Comparison of ENCODE assay signal across 9 cellular contexts in genomic region chr1:161389158-161389557, GRCh38. TPM values are rescaled to one million over a fixed set of nuclear protein-coding genes. Genes with fewer than 3 reads are reported as not detected.
DNase-seq lines count a peak whose midpoint lies in the region; ATAC-seq and TF ChIP-seq lines count a peak whose summit lies in the region.
"Not testable (repeated sequence)": the region's sequence is repeated elsewhere in the genome, so short reads cannot be mapped to it uniquely, and the experiment has no call there.
"Had no signal": no experiment of that assay in that cellular context is flagged by ENCODE, and none has a peak within 500 bp of the region (broad histone marks: within the 10 kb centered on the region; RNA-seq: fewer than 3 reads in every experiment).

No MANE protein-coding gene starts in this region.

- not testable (repeated sequence) for DNase-seq in AG10803 (ENCODE audit: low read depth); HFFc6; T-cell; adipocyte (ENCODE audit: low read depth); endodermal cell; stimulated activated naive CD8-positive, alpha-beta T cell treated with anti-CD3 and anti-CD28 coated beads, Interleukin-15, amount 100 ng/mL, for 72 hours

- H3K9me2 ChIP-seq in neural cell (ENCODE audit: insufficient read depth, low read length), result not testable (repeated sequence)

- H3K4me3 ChIP-seq in AG10803 (ENCODE audit: low read length) (peak overlapping the region; percentile 90), adipocyte (ENCODE audit: low read length) (peak overlapping the region; percentile 85), endodermal cell (ENCODE audit: low read length) (peak overlapping the region; percentile 94), iPS-20b (ENCODE audit: low read length) (peak overlapping the region; percentile 83), neural cell (ENCODE audit: low read length) (peak overlapping the region; percentile 88)

- not testable (repeated sequence) for H3K36me3 ChIP-seq in adipocyte (ENCODE audit: control insufficient read depth, insufficient read depth, low read length, severe bottlenecking); endodermal cell (ENCODE audit: control insufficient read depth, insufficient read depth, low read length); iPS-20b (ENCODE audit: insufficient read depth, low read depth, low read length); neural cell (ENCODE audit: insufficient read depth, low read length)

- not testable (repeated sequence) for H3K9me3 Mint-ChIP-seq in HFFc6; T-cell; endodermal cell; stimulated activated naive CD8-positive, alpha-beta T cell treated with anti-CD3 and anti-CD28 coated beads, Interleukin-15, amount 100 ng/mL, for 72 hours

- H3F3A ChIP-seq in neural cell (ENCODE audit: insufficient read depth, low read length, poor library complexity, severe bottlenecking), result not testable (repeated sequence)

- peak overlapping the region; percentile 98 for H3K27ac Mint-ChIP-seq in HFFc6
- peak overlapping the region; percentile 74 to 93 for H3K27ac Mint-ChIP-seq in T-cell
- peak overlapping the region; percentile 97 for H3K27ac Mint-ChIP-seq in endodermal cell
- peak overlapping the region; percentile 98 to 99 for H3K27ac Mint-ChIP-seq in stimulated activated naive CD8-positive, alpha-beta T cell treated with anti-CD3 and anti-CD28 coated beads, Interleukin-15, amount 100 ng/mL, for 72 hours

- H3K4me3 Mint-ChIP-seq in HFFc6 (peak overlapping the region; percentile 89), T-cell (peak overlapping the region; percentile 86 to 91 (median 89)), endodermal cell (peak overlapping the region; percentile 88)
- H3K4me3 Mint-ChIP-seq in stimulated activated naive CD8-positive, alpha-beta T cell treated with anti-CD3 and anti-CD28 coated beads, Interleukin-15, amount 100 ng/mL, for 72 hours, result peak overlapping the region; percentile 96

- WGBS in endodermal cell (ENCODE audit: insufficient coverage in 1 of 2, insufficient read length in 1 of 2), 2 experiments, result 85% methylated on average over 11 to 16 of the region's 16 CpGs

- H3K36me3 Mint-ChIP-seq in HFFc6 (ENCODE audit: low read depth); T-cell; endodermal cell (ENCODE audit: low read depth): not testable (repeated sequence)

- not testable (repeated sequence) for TF ChIP-seq RAD21 in neural cell (conservative IDR thresholded peaks at IDR 0.05)

- not testable (repeated sequence) for TF ChIP-seq CTCF in AG10803 (conservative IDR thresholded peaks at IDR 0.05; ENCODE audit: low read length); HFFc6 (IDR thresholded peaks at IDR 0.05); endodermal cell (conservative IDR thresholded peaks at IDR 0.05); neural cell (IDR thresholded peaks at IDR 0.05; ENCODE audit: poor library complexity, severe bottlenecking)

- CTCF ChIA-PET in T-cell (lab: Charles Lee), result interaction anchor here (1.1 to 1.5 kb wide), 4 partner anchors 75 to 198 kb away, joined by 3 to 13 read pairs (median 4); partner anchors contain the start of genes SDHC (in 1 of the 2) and TOMM40L (in 1 of the 2)

- peaks cover 15% of the 10 kb centered on the region for H3K4me1 ChIP-seq in adipocyte (ENCODE audit: control insufficient read depth, insufficient read depth, low read length)
- H3K4me1 ChIP-seq in endodermal cell (ENCODE audit: control insufficient read depth, insufficient read depth, low read length); iPS-20b (ENCODE audit: insufficient read depth, low read length): not testable (repeated sequence)

- H3K27me3 ChIP-seq in adipocyte (replicated peaks; ENCODE audit: control insufficient read depth, insufficient read depth, low read length); endodermal cell (ENCODE audit: control insufficient read depth, insufficient read depth, low read length, poor library complexity, severe bottlenecking); iPS-20b (ENCODE audit: insufficient read depth, low read length); neural cell (ENCODE audit: insufficient read depth, low read depth, low read length): not testable (repeated sequence)

- not testable (repeated sequence) for H3K79me2 ChIP-seq in neural cell (replicated peaks; ENCODE audit: insufficient read depth, low read length)

- peak overlapping the region; percentile 39 for H3K4me2 ChIP-seq in neural cell (ENCODE audit: low read length)

- POLR2A ChIA-PET in T-cell (lab: Charles Lee), result interaction anchor here in 1 of 2 donors (0.7 to 0.8 kb wide), 2 partner anchors 75 to 186 kb away, joined by 4 to 12 read pairs; partner anchors contain the start of gene SDHC

- peaks cover 13% of the 10 kb centered on the region; the same call in 1 of the 2 replicates for H3K4me1 Mint-ChIP-seq in HFFc6 (ENCODE audit: low read depth)
- peaks cover 36 to 37% (median 37%) of the 10 kb centered on the region in 3 donors for H3K4me1 Mint-ChIP-seq in T-cell
- H3K4me1 Mint-ChIP-seq in endodermal cell, result not testable (repeated sequence)
- peaks cover 63% of the 10 kb centered on the region for H3K4me1 Mint-ChIP-seq in stimulated activated naive CD8-positive, alpha-beta T cell treated with anti-CD3 and anti-CD28 coated beads, Interleukin-15, amount 100 ng/mL, for 72 hours

- H2AFZ ChIP-seq in neural cell (ENCODE audit: low read depth, low read length), result not testable (repeated sequence)

- TF ChIP-seq EP300 in neural cell (conservative IDR thresholded peaks at IDR 0.05; ENCODE audit: poor library complexity, severe bottlenecking), result not testable (repeated sequence)

- not testable (repeated sequence) for ATAC-seq in T-cell (replicated peaks in 1 of 4); stimulated activated naive CD8-positive, alpha-beta T cell treated with anti-CD3 and anti-CD28 coated beads, Interleukin-15, amount 100 ng/mL, for 72 hours

- not testable (repeated sequence) for H3K9me3 ChIP-seq in adipocyte (ENCODE audit: control insufficient read depth, low read length); endodermal cell (ENCODE audit: control insufficient read depth, low read length); iPS-20b (ENCODE audit: insufficient read depth, low read depth, low read length); neural cell (ENCODE audit: low read length)

- not testable (repeated sequence) for H3K27me3 Mint-ChIP-seq in HFFc6 (ENCODE audit: insufficient read depth); T-cell; endodermal cell (ENCODE audit: insufficient read depth); stimulated activated naive CD8-positive, alpha-beta T cell treated with anti-CD3 and anti-CD28 coated beads, Interleukin-15, amount 100 ng/mL, for 72 hours

- not testable (repeated sequence) for H4K20me1 ChIP-seq in neural cell (ENCODE audit: insufficient read depth)

- H3K9ac ChIP-seq in adipocyte (ENCODE audit: low read length) (peak overlapping the region; percentile 93), endodermal cell (ENCODE audit: extremely low read depth, low read length, poor library complexity, severe bottlenecking) (peak overlapping the region; percentile 81), iPS-20b (ENCODE audit: low read depth, low read length) (peak overlapping the region; percentile 72; the same call in 1 of the 2 replicates), neural cell (ENCODE audit: low read length) (peak overlapping the region; percentile 55)

- not testable (repeated sequence) for H3K27ac ChIP-seq in endodermal cell (ENCODE audit: low read depth, low read length); iPS-20b (ENCODE audit: low read length)
- H3K27ac ChIP-seq in neural cell (ENCODE audit: low read length), result peak overlapping the region; percentile 44

RNA-seq across cellular contexts. Expression of gene CFAP126, which starts 21.5 kb away (rescaled TPM):
- not detected for total RNA-seq in HFFc6 (2021; fragmentation: NEBNext Ultra II Directional; extraction: Animal tissue kit (Norgen Biotek cat#: 25700))
- not detected for total RNA-seq in T-cell
- total RNA-seq in endodermal cell, result 1 to 10 TPM in 1 of 2 donors, under 1 TPM in 1; 0.86 to 1.2 TPM
- polyA plus RNA-seq in endodermal cell (2013, experiment 1 of 2), result 0.32 TPM
- not detected for polyA plus RNA-seq in endodermal cell (2013, experiment 2 of 2)
- not detected in 2 replicates for polyA plus RNA-seq in neural cell
- polyA minus RNA-seq in neural cell, result not detected in 2 replicates
- total RNA-seq: pulmonary artery endothelial cell had no signal
